Comparison of ENCODE assay signal across 9 cellular contexts in genomic region chr1:19676438-19676922, GRCh38. TPM values are rescaled to one million over a fixed set of nuclear protein-coding genes. Genes with fewer than 3 reads are reported as not detected.
DNase-seq lines count a peak whose midpoint lies in the region; FAIRE-seq and TF ChIP-seq lines count a peak whose summit lies in the region.
"Had no signal": no experiment of that assay in that cellular context is flagged by ENCODE, and none has a peak within 500 bp of the region (broad histone marks: within the 10 kb centered on the region; RNA-seq: fewer than 3 reads in every experiment).

No MANE protein-coding gene starts in this region.

- in situ Hi-C loops in astrocyte of the spinal cord (cut with HindIII; ENCODE audit: low sequenced_read_pairs): no loop called here

- H3K27ac ChIP-seq in coronary artery: no peak overlapping the region
- H3K27ac ChIP-seq: epithelial cell of prostate had no signal

- H3K27ac Mint-ChIP-seq in type B pancreatic cell: no peak overlapping the region

- peaks cover 52% of the 10 kb centered on the region for H3K27me3 Mint-ChIP-seq in type B pancreatic cell

- no peak for TF ChIP-seq CTCF in AG09309 (IDR thresholded peaks at IDR 0.05; ENCODE audit: control insufficient read depth, insufficient read depth, low read depth, low read length, missing control alignments)
- TF ChIP-seq CTCF in astrocyte of the spinal cord (IDR thresholded peaks at IDR 0.05; ENCODE audit: low read depth, low read length): no peak
- TF ChIP-seq CTCF in type B pancreatic cell (conservative IDR thresholded peaks at IDR 0.05): no peak
- no peak for TF ChIP-seq CTCF in coronary artery (IDR thresholded peaks at IDR 0.05)

- H3K36me3 Mint-ChIP-seq in type B pancreatic cell: no peaks in the 10 kb centered on the region

- H3K4me1 Mint-ChIP-seq in type B pancreatic cell (ENCODE audit: unreplicated experiment): no peaks in the 10 kb centered on the region

- H3K4me3 Mint-ChIP-seq in type B pancreatic cell: no peak overlapping the region

- H3K4me3 ChIP-seq in AG09309 (ENCODE audit: control insufficient read depth, low read depth, low read length) (no peak overlapping the region), astrocyte of the spinal cord (ENCODE audit: low read depth, low read length) (no peak overlapping the region), coronary artery (no peak overlapping the region)

- FAIRE-seq in HTR-8/SVneo (lab: Jason Lieb, UNC) (no peak), GM19239 (lab: Jason Lieb, UNC) (no peak)

- H3K9me3 Mint-ChIP-seq in type B pancreatic cell: no peaks in the 10 kb centered on the region

- peak; percentile 63 for DNase-seq in AG09309 (ENCODE audit: low read depth)
- DNase-seq in HTR-8/SVneo (ENCODE audit: insufficient read length, low spot score): peak; percentile 48
- DNase-seq in astrocyte of the spinal cord (ENCODE audit: low read depth, low spot score): peak; percentile 53
- peak; percentile 86 for DNase-seq in islet precursor cell
- DNase-seq in type B pancreatic cell (ENCODE audit: extremely low spot score, unreplicated experiment): no peak
- no peak for DNase-seq in GM19239 (ENCODE audit: insufficient read length, low spot score)
- DNase-seq in NCI-H2196 (lab: John Stamatoyannopoulos, UW; ENCODE audit: unreplicated experiment): no peak
- no peak for DNase-seq in coronary artery (ENCODE audit: low spot score)

RNA-seq across cellular contexts. Expression of gene HTR6, which starts 11.8 kb away (rescaled TPM):
- not detected in 2 replicates for total RNA-seq in type B pancreatic cell (ENCODE audit: low replicate concordance)

RNA-seq across cellular contexts. Expression of gene NBL1, which starts 32.4 kb away (rescaled TPM):
- 69.9 and 142 TPM in 2 replicates for total RNA-seq in type B pancreatic cell (ENCODE audit: low replicate concordance)

Comparison
In these comparisons a context has a peak if more than half of its experiments do, and no peak if none do; other contexts are left out.
1. DNase-seq: peak in AG09309 (single experiment), HTR-8/SVneo (single experiment), astrocyte of the spinal cord (single experiment) and islet precursor cell (single experiment); none in type B pancreatic cell (single experiment), GM19239 (single experiment), NCI-H2196 (single experiment) and coronary artery (single experiment).